21 cellular contexts compared by ENCODE assay signal in the genomic region with DNA sequence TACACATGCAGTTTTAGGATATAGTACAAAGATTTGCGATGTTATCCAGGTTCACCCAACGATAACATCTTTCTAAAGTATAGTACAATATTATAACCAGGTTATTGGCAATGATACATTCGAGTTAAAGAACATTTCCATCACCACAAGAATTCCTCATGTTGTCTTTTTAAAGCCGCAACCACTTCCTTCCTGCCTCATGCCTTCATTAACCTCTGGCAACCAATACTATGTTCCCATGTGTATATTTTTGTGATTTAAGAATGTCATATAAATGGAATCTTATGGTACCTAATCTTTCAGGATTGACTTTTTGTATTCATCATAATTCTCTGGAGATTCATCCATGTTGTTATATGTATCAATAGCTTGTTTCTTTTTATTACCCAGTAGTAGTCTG.
DNase-seq lines count a peak whose midpoint lies in the region; ATAC-seq, FAIRE-seq and TF ChIP-seq lines count a peak whose summit lies in the region.
"Had no signal": no experiment of that assay in that cellular context is flagged by ENCODE, and none has a peak within 500 bp of the region (broad histone marks: within the 10 kb centered on the region; RNA-seq: fewer than 3 reads in every experiment).

No MANE protein-coding gene starts in this region.

- H3K4me3 Mint-ChIP-seq in astrocyte (ENCODE audit: unreplicated experiment) = no peak overlapping the region
- H3K4me3 Mint-ChIP-seq in activated naive CD4-positive, alpha-beta T cell treated with anti-CD3 and anti-CD28 coated beads for 36 hours = no peak overlapping the region
- no peak overlapping the region for H3K4me3 Mint-ChIP-seq in chondrocyte (ENCODE audit: unreplicated experiment)
- H3K4me3 Mint-ChIP-seq: CD4-positive, alpha-beta memory T cell; GM23338 had no signal

- no peak overlapping the region for H3K27ac Mint-ChIP-seq in astrocyte (ENCODE audit: unreplicated experiment)
- H3K27ac Mint-ChIP-seq in activated naive CD4-positive, alpha-beta T cell treated with anti-CD3 and anti-CD28 coated beads for 36 hours = no peak overlapping the region
- no peak overlapping the region for H3K27ac Mint-ChIP-seq in chondrocyte (ENCODE audit: unreplicated experiment)
- H3K27ac Mint-ChIP-seq: CD4-positive, alpha-beta memory T cell; GM23338 had no signal

- H3K9me3 Mint-ChIP-seq in astrocyte (ENCODE audit: unreplicated experiment) = no peaks in the 10 kb centered on the region
- peaks cover 22% of the 10 kb centered on the region for H3K9me3 Mint-ChIP-seq in activated naive CD4-positive, alpha-beta T cell treated with anti-CD3 and anti-CD28 coated beads for 36 hours
- H3K9me3 Mint-ChIP-seq in chondrocyte (ENCODE audit: low read depth) = peaks cover 12% of the 10 kb centered on the region
- H3K9me3 Mint-ChIP-seq: GM23338 had no signal

- H3K79me2 ChIP-seq in astrocyte (ENCODE audit: insufficient read depth, low read length) = no peaks in the 10 kb centered on the region

- TF ChIP-seq CTCF in astrocyte (IDR thresholded peaks at IDR 0.05; ENCODE audit: insufficient read depth, low read depth, low read length) = no peak
- no peak for TF ChIP-seq CTCF in right lobe of liver (IDR thresholded peaks at IDR 0.05)
- no peak for TF ChIP-seq CTCF in chondrocyte (IDR thresholded peaks at IDR 0.05)

- H3K36me3 Mint-ChIP-seq in astrocyte (ENCODE audit: low read depth, unreplicated experiment) (no peaks in the 10 kb centered on the region), chondrocyte (ENCODE audit: low read depth) (no peaks in the 10 kb centered on the region)
- no peaks in the 10 kb centered on the region for H3K36me3 Mint-ChIP-seq in activated naive CD4-positive, alpha-beta T cell treated with anti-CD3 and anti-CD28 coated beads for 36 hours (ENCODE audit: low read depth)
- H3K36me3 Mint-ChIP-seq: CD4-positive, alpha-beta memory T cell had no signal

- H3K4me1 Mint-ChIP-seq in astrocyte (ENCODE audit: low read depth, unreplicated experiment) = peaks cover 2% of the 10 kb centered on the region
- H3K4me1 Mint-ChIP-seq in activated naive CD4-positive, alpha-beta T cell treated with anti-CD3 and anti-CD28 coated beads for 36 hours (ENCODE audit: low read depth) = no peaks in the 10 kb centered on the region
- peaks cover 2% of the 10 kb centered on the region for H3K4me1 Mint-ChIP-seq in chondrocyte (ENCODE audit: low read depth)
- H3K4me1 Mint-ChIP-seq: CD4-positive, alpha-beta memory T cell had no signal

- H3K4me3 ChIP-seq in astrocyte (ENCODE audit: insufficient read depth, low read depth, low read length) = no peak overlapping the region
- no peak overlapping the region for H3K4me3 ChIP-seq in right lobe of liver
- H3K4me3 ChIP-seq: GM23338, Peyer's patch had no signal

- no peaks in the 10 kb centered on the region for H3K4me1 ChIP-seq in astrocyte (ENCODE audit: insufficient read depth, low read length)
- H3K4me1 ChIP-seq in right lobe of liver = no peaks in the 10 kb centered on the region
- H3K4me1 ChIP-seq: Peyer's patch had no signal

- no peak for FAIRE-seq in astrocyte (lab: Jason Lieb, UNC)

- H3K27ac ChIP-seq in astrocyte (ENCODE audit: low read depth, low read length) (no peak overlapping the region), right lobe of liver (no peak overlapping the region)
- H3K27ac ChIP-seq: KMS-11, Peyer's patch had no signal

- DNase-seq in A172 (ENCODE audit: low spot score) (peak; percentile 4), HCEC 1CT (peak; percentile 21), astrocyte (ENCODE audit: low read depth) (peak; percentile 5), foreskin melanocyte (peak; percentile 56), right lobe of liver (no peak), chondrocyte (ENCODE audit: low spot score) (no peak)
- DNase-seq in activated naive CD4-positive, alpha-beta T cell treated with anti-CD3 and anti-CD28 coated beads for 36 hours = no peak
- DNase-seq: 8988T; CD4-positive, alpha-beta memory T cell; DMS153; MM.1S; NCI-H1092 treated with DMSO at 0.1 percent for 48 hours; NCI-H1694; NCI-H2081 treated with DMSO at 0.1 percent for 48 hours; NCI-H446 treated with DMSO at 0.1 percent for 48 hours; NCI-H69; Peyer's patch; Right ventricle myocardium superior had no signal

- no peak for TF ChIP-seq POLR2A in right lobe of liver (IDR thresholded peaks at IDR 0.05)

- intact Hi-C loops in right lobe of liver (cut with DNase I) = no loop called here
- intact Hi-C loops in activated naive CD4-positive, alpha-beta T cell treated with anti-CD3 and anti-CD28 coated beads for 36 hours (cut with micrococcal nuclease) = no loop called here

- H3K9me3 ChIP-seq in astrocyte (ENCODE audit: insufficient read depth, low read depth, low read length) (no peaks in the 10 kb centered on the region), right lobe of liver (no peaks in the 10 kb centered on the region)
- H3K9me3 ChIP-seq: Peyer's patch had no signal

- no peak overlapping the region for H2AFZ ChIP-seq in astrocyte (ENCODE audit: low read depth, low read length)
- H2AFZ ChIP-seq: GM23338 had no signal

- WGBS in right lobe of liver (ENCODE audit: insufficient coverage, low coverage, low lambda C conversion rate, missing lambda C conversion rate) = 50% methylated on average over 4 of the region's 4 CpGs

- no peak for ATAC-seq in HG03108 (IDR thresholded peaks at IDR 0.05; ENCODE audit: unreplicated experiment)
- ATAC-seq in right lobe of liver = no peak
- ATAC-seq: GM23338 had no signal

- no peak overlapping the region for H3K4me2 ChIP-seq in astrocyte (ENCODE audit: low read length)
- H3K4me2 ChIP-seq: GM23338, KMS-11 had no signal

- H3K27me3 Mint-ChIP-seq in astrocyte (ENCODE audit: low read depth, unreplicated experiment) (peaks cover 1% of the 10 kb centered on the region), chondrocyte (ENCODE audit: low read depth) (peaks cover 39% of the 10 kb centered on the region)
- H3K27me3 Mint-ChIP-seq in activated naive CD4-positive, alpha-beta T cell treated with anti-CD3 and anti-CD28 coated beads for 36 hours (ENCODE audit: low read depth) = no peaks in the 10 kb centered on the region
- H3K27me3 Mint-ChIP-seq: CD4-positive, alpha-beta memory T cell had no signal

- H3K9ac ChIP-seq in astrocyte (ENCODE audit: low read length) = no peak overlapping the region
- H3K9ac ChIP-seq: KMS-11 had no signal

- CTCF ChIA-PET in activated naive CD4-positive, alpha-beta T cell treated with anti-CD3 and anti-CD28 coated beads for 36 hours (lab: Charles Lee) = no interaction called here

- H3K36me3 ChIP-seq in astrocyte (ENCODE audit: insufficient read depth, low read length) = no peaks in the 10 kb centered on the region
- H3K36me3 ChIP-seq in right lobe of liver = no peaks in the 10 kb centered on the region
- H3K36me3 ChIP-seq: Peyer's patch had no signal

- no peaks in the 10 kb centered on the region for H4K20me1 ChIP-seq in astrocyte (ENCODE audit: insufficient read depth, low read length)

- H3K27me3 ChIP-seq in astrocyte (ENCODE audit: insufficient read depth, low read length) (no peaks in the 10 kb centered on the region), right lobe of liver (no peaks in the 10 kb centered on the region)
- H3K27me3 ChIP-seq: Peyer's patch had no signal

Comparison
In these comparisons a context has a peak if more than half of its experiments do, and no peak if none do; other contexts are left out.
1. DNase-seq: peak in A172 (single experiment), HCEC 1CT (single experiment), astrocyte (single experiment) and foreskin melanocyte (single experiment); none in right lobe of liver (0 of 3), activated naive CD4-positive, alpha-beta T cell treated with anti-CD3 and anti-CD28 coated beads for 36 hours (single experiment) and chondrocyte (single experiment).